18 cellular contexts compared by ENCODE assay signal in genomic region chr7:34612671-34613070, GRCh38. TPM values are rescaled to one million over a fixed set of nuclear protein-coding genes. Genes with fewer than 3 reads are reported as not detected.
DNase-seq lines count a peak whose midpoint lies in the region; ATAC-seq and TF ChIP-seq lines count a peak whose summit lies in the region.
"Had no signal": no experiment of that assay in that cellular context is flagged by ENCODE, and none has a peak within 500 bp of the region (broad histone marks: within the 10 kb centered on the region; RNA-seq: fewer than 3 reads in every experiment).

No MANE protein-coding gene starts in this region.

- no peaks in the 10 kb centered on the region for H3K36me3 Mint-ChIP-seq in activated T-cell treated with anti-CD3 and anti-CD28 coated beads, Interleukin-2, amount 50 U/mL, for 72 hours (ENCODE audit: insufficient read depth in 2 of 2)
- H3K36me3 Mint-ChIP-seq: activated naive CD8-positive, alpha-beta T cell had no signal

- intact Hi-C loops in sigmoid colon (cut with DNase I) = no loop called here

- no peaks in the 10 kb centered on the region for H3K4me1 ChIP-seq in mesodermal cell (ENCODE audit: control insufficient read depth, insufficient read depth, low read length, poor library complexity, severe bottlenecking)
- H3K4me1 ChIP-seq in sigmoid colon = peaks cover 0 to 7% (median 0%) of the 10 kb centered on the region in 4 donors
- H3K4me1 ChIP-seq: pancreas had no signal

- TF ChIP-seq EP300 in Ishikawa (IDR thresholded peaks at IDR 0.05; ENCODE audit: borderline replicate concordance) = no peak
- TF ChIP-seq EP300 in sigmoid colon (IDR thresholded peaks at IDR 0.05) = no peak

- H3K4me1 Mint-ChIP-seq in activated T-cell treated with anti-CD3 and anti-CD28 coated beads, Interleukin-2, amount 50 U/mL, for 72 hours (ENCODE audit: low read depth) = no peaks in the 10 kb centered on the region

- H3K27ac Mint-ChIP-seq in activated T-cell treated with anti-CD3 and anti-CD28 coated beads, Interleukin-2, amount 50 U/mL, for 72 hours = no peak overlapping the region
- H3K27ac Mint-ChIP-seq: activated naive CD8-positive, alpha-beta T cell had no signal

- ATAC-seq in activated T-cell treated with anti-CD3 and anti-CD28 coated beads, Interleukin-2, amount 50 U/mL, for 72 hours (replicated peaks in 1 of 2) = no peak
- no peak for ATAC-seq in GM18858 (IDR thresholded peaks at IDR 0.05; ENCODE audit: unreplicated experiment)
- no peak for ATAC-seq in GM21723 (IDR thresholded peaks at IDR 0.05; ENCODE audit: unreplicated experiment)
- ATAC-seq: pancreas had no signal

- H3K9me3 ChIP-seq in mesodermal cell (ENCODE audit: control insufficient read depth, low read length) (no peaks in the 10 kb centered on the region), sigmoid colon (no peaks in the 10 kb centered on the region)
- H3K9me3 ChIP-seq: pancreas had no signal

- H3K27me3 Mint-ChIP-seq in activated T-cell treated with anti-CD3 and anti-CD28 coated beads, Interleukin-2, amount 50 U/mL, for 72 hours (ENCODE audit: low read depth) = no peaks in the 10 kb centered on the region
- H3K27me3 Mint-ChIP-seq: activated naive CD8-positive, alpha-beta T cell had no signal

- DNase-seq in ACHN = peak; percentile 74
- DNase-seq in epithelial cell of proximal tubule (ENCODE audit: low read depth) = peak; percentile 33
- DNase-seq in activated T-cell treated with anti-CD3 and anti-CD28 coated beads, Interleukin-2, amount 50 U/mL, for 72 hours = no peak
- DNase-seq in sigmoid colon = no peak
- DNase-seq: COR-L47; NCI-H1436 treated with DMSO at 0.1 percent for 48 hours; pancreas; stimulated activated CD4-positive, alpha-beta T cell treated with anti-CD3 and anti-CD28 coated beads, Interleukin-12 subunit alpha, Interleukin-12 subunit beta, amount 100 ng/mL, for 4 hours; stimulated activated naive CD4-positive, alpha-beta T cell had no signal

- no peaks in the 10 kb centered on the region for H3K27me3 ChIP-seq in sigmoid colon
- H3K27me3 ChIP-seq: pancreas had no signal

- 74 to 88% methylated on average over 1 to 2 of the region's 3 CpGs for WGBS in mesodermal cell (ENCODE audit: insufficient coverage in 2 of 2), 2 experiments
- 70 to 73% methylated on average over 3 of the region's 3 CpGs for WGBS in sigmoid colon, 2 donors

- TF ChIP-seq POLR2A in sigmoid colon (IDR thresholded peaks at IDR 0.05) = no peak

- H3K4me3 ChIP-seq in epithelial cell of proximal tubule (ENCODE audit: low read depth, low read length) = no peak overlapping the region
- no peak overlapping the region for H3K4me3 ChIP-seq in mesodermal cell (ENCODE audit: extremely low read depth, insufficient read depth, low read length, poor library complexity, severe bottlenecking)
- no peak overlapping the region for H3K4me3 ChIP-seq in sigmoid colon
- H3K4me3 ChIP-seq: pancreas had no signal

- no peak for TF ChIP-seq RAD21 in Ishikawa (IDR thresholded peaks at IDR 0.05; ENCODE audit: low read depth)

- H3K36me3 ChIP-seq in mesodermal cell (ENCODE audit: control insufficient read depth, insufficient read depth, low read length) (no peaks in the 10 kb centered on the region), sigmoid colon (no peaks in the 10 kb centered on the region)
- H3K36me3 ChIP-seq: pancreas had no signal

- TF ChIP-seq CTCF in epithelial cell of proximal tubule (conservative IDR thresholded peaks at IDR 0.05; ENCODE audit: low read depth, low read length) = no peak
- no peak for TF ChIP-seq CTCF in sigmoid colon (IDR thresholded peaks at IDR 0.05)

- no peak overlapping the region for H3K4me3 Mint-ChIP-seq in activated T-cell treated with anti-CD3 and anti-CD28 coated beads, Interleukin-2, amount 50 U/mL, for 72 hours
- H3K4me3 Mint-ChIP-seq: activated naive CD8-positive, alpha-beta T cell had no signal

- H3K27ac ChIP-seq in mesodermal cell (ENCODE audit: low read depth, low read length, severe bottlenecking) (peak overlapping the region; percentile 71), sigmoid colon (no peak overlapping the region)
- H3K27ac ChIP-seq: KMS-11, pancreas had no signal

- in situ Hi-C loops in ACHN (cut with HindIII; ENCODE audit: low pct_ligation_motif_present, low pct_unique_long_range_greater_than_20kb, low sequenced_read_pairs) = no loop called here

- H3K9me3 Mint-ChIP-seq in activated T-cell treated with anti-CD3 and anti-CD28 coated beads, Interleukin-2, amount 50 U/mL, for 72 hours = peaks cover 4 to 7% of the 10 kb centered on the region in 2 donors

TF ChIP-seq in Ishikawa, 13 proteins besides CTCF, POLR2A, EP300 and RAD21:
- peak; percentile 84 for TF ChIP-seq TEAD4 (IDR thresholded peaks at IDR 0.05)
- no peak for TF ChIP-seq CEBPB (IDR thresholded peaks at IDR 0.05)
- peak; percentile 56 for TF ChIP-seq NFIC (IDR thresholded peaks at IDR 0.05)
- TF ChIP-seq YY1 (IDR thresholded peaks at IDR 0.05; ENCODE audit: low read depth) = no peak

RNA-seq across cellular contexts. Expression of gene NPSR1, which starts 45.3 kb away (rescaled TPM):
- total RNA-seq in epithelial cell of proximal tubule (not detected in 2 replicates), sigmoid colon (not detected)
- not detected for polyA plus RNA-seq in mesodermal cell (2013, experiment 1 of 2)
- polyA plus RNA-seq in mesodermal cell (2013, experiment 2 of 2) = not detected
- not detected for total RNA-seq in activated T-cell treated with anti-CD3 and anti-CD28 coated beads, Interleukin-2, amount 50 U/mL, for 72 hours
- polyA plus RNA-seq in sigmoid colon = under 1 TPM in 1 of 3 donors, not detected in 2; 0.51 TPM
- total RNA-seq: frontal cortex, mononuclear cell, pancreas had no signal
- polyA plus RNA-seq: pancreas, urinary bladder had no signal

Comparison
In these comparisons a context has a peak if more than half of its experiments do, and no peak if none do; other contexts are left out.
1. DNase-seq: peak in ACHN (single experiment) and epithelial cell of proximal tubule (single experiment); none in activated T-cell treated with anti-CD3 and anti-CD28 coated beads, Interleukin-2, amount 50 U/mL, for 72 hours (0 of 2) and sigmoid colon (single experiment).